Comparison of ENCODE assay signal across 1 cellular context in the genomic region with DNA sequence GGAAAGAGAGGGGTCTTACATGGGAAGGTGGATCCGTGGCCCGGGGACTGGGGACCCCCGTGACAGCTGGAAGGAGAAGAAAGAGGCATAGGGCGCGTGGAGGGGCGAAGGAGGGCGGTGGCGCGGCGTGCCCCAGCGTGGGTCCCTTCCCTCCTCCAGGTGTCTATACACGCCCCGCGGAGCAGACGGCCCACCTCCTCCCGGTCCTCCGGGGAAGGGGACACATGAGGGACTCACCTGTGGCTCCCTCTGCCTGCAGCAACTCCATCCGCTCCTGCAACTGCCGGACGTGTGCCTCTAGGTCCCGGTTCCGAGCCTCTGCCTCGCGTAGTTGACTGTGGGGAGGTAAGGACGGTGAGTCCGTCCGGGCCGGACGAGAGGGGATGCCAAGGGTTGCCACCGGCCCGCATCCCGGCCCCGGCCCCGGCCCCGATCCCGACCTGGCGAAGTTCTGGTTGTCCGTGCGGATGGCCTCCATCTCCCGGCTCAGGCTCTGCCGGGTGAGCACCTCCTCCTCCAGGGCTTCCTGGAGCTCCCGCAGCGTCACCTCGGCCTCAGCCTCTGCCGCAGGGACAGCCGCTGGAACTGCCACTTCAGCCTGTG.
TF ChIP-seq lines count a peak whose summit lies in the region.

No MANE protein-coding gene starts in this region.

TF ChIP-seq in GM23338, 12 proteins besides CTCF, POLR2A, EP300 and RAD21 (continued from another document):
- TF ChIP-seq, protein P1, sequence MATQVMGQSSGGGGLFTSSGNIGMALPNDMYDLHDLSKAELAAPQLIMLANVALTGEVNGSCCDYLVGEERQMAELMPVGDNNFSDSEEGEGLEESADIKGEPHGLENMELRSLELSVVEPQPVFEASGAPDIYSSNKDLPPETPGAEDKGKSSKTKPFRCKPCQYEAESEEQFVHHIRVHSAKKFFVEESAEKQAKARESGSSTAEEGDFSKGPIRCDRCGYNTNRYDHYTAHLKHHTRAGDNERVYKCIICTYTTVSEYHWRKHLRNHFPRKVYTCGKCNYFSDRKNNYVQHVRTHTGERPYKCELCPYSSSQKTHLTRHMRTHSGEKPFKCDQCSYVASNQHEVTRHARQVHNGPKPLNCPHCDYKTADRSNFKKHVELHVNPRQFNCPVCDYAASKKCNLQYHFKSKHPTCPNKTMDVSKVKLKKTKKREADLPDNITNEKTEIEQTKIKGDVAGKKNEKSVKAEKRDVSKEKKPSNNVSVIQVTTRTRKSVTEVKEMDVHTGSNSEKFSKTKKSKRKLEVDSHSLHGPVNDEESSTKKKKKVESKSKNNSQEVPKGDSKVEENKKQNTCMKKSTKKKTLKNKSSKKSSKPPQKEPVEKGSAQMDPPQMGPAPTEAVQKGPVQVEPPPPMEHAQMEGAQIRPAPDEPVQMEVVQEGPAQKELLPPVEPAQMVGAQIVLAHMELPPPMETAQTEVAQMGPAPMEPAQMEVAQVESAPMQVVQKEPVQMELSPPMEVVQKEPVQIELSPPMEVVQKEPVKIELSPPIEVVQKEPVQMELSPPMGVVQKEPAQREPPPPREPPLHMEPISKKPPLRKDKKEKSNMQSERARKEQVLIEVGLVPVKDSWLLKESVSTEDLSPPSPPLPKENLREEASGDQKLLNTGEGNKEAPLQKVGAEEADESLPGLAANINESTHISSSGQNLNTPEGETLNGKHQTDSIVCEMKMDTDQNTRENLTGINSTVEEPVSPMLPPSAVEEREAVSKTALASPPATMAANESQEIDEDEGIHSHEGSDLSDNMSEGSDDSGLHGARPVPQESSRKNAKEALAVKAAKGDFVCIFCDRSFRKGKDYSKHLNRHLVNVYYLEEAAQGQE (IDR thresholded peaks at IDR 0.05; ENCODE audit: unreplicated experiment): no peak
TF ChIP-seq in GM23338: peak in this region for 0.
